ENCODE assay signal across 8 cellular contexts in the genomic region with DNA sequence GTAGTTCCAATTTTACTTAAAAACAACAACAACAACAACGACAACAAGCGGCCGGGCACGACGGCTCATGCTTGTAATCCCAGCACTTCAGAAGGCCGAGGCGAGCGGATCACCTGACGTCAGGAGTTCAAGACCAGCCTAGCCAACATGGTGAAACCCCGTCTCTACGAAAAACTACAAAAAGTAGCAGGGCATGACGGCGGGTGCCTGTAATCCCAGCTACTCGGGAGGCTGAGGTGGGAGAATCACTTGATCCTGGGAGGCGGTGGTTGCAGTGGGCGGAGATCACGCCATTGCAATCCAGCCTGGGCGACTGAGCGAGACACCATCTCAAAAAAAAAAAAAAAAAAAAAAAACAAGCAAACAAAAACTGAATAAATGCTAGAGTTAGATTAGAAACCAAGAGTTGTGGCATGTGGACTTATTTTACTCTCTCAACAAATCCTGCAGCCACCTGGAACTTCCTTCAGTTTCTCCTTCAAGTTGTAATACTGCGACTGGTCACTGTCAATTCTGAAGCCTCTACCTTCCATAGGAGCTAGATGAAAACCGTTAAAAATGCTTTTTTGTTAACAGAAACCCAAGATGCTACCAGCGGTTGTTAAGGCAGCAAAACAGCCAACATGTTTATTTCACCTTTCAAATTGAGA. TPM values are rescaled to one million over a fixed set of nuclear protein-coding genes. Genes with fewer than 3 reads are reported as not detected.
DNase-seq lines count a peak whose midpoint lies in the region; ATAC-seq and TF ChIP-seq lines count a peak whose summit lies in the region.

No MANE protein-coding gene starts in this region.

- H3K27ac Mint-ChIP-seq in neural crest cell (ENCODE audit: unreplicated experiment) = peak overlapping the region; percentile 92

- peak overlapping the region; percentile 82 for H3K4me3 ChIP-seq in GM12875 (ENCODE audit: low read depth, low read length)

- H3K4me3 Mint-ChIP-seq in neural crest cell = peak overlapping the region; percentile 92

- H3K36me3 Mint-ChIP-seq in neural crest cell (ENCODE audit: low read depth) = peaks cover 8% of the 10 kb centered on the region

- H3K9me3 Mint-ChIP-seq in neural crest cell = no peaks in the 10 kb centered on the region

- ATAC-seq in left lobe of liver (no peak), sciatic nerve (no peak), HG03095 (IDR thresholded peaks at IDR 0.05; ENCODE audit: unreplicated experiment) (no peak)

- intact Hi-C loops in sciatic nerve (cut with DNase I) = no loop called here

- no peak for TF ChIP-seq CTCF in GM12875 (IDR thresholded peaks at IDR 0.05; ENCODE audit: borderline replicate concordance, insufficient read depth, low read depth, low read length)
- TF ChIP-seq CTCF in neural crest cell (conservative IDR thresholded peaks at IDR 0.05) = no peak

- H3K27me3 Mint-ChIP-seq in neural crest cell (ENCODE audit: low read depth) = no peaks in the 10 kb centered on the region

- peaks cover 18% of the 10 kb centered on the region for H3K4me1 Mint-ChIP-seq in neural crest cell

- peak overlapping the region; percentile 73 for H3K27ac ChIP-seq in epithelial cell of prostate

- peak; percentile 45 for DNase-seq in OCI-M1 (lab: John Stamatoyannopoulos, UW)
- DNase-seq in epithelial cell of prostate (ENCODE audit: low read depth, low spot score) = no peak
- no peak for DNase-seq in neural crest cell (ENCODE audit: low read depth, low spot score)
- DNase-seq in activated gamma-delta T cell (lab: John Stamatoyannopoulos, UW) = no peak
- no peak for DNase-seq in left lobe of liver (ENCODE audit: low spot score)
- DNase-seq in sciatic nerve (ENCODE audit: low spot score) = no peak

RNA-seq across cellular contexts. Expression of gene ATP5F1A, which starts 1.3 kb away (rescaled TPM):
- total RNA-seq in neural crest cell = 508 and 524 TPM in 2 replicates
- total RNA-seq in left lobe of liver = 314 TPM
- 200 TPM for total RNA-seq in sciatic nerve

RNA-seq across cellular contexts. Expression of gene HAUS1, which starts 7.4 kb away (rescaled TPM):
- total RNA-seq in neural crest cell = 94.9 and 103 TPM in 2 replicates
- 4.1 TPM for total RNA-seq in left lobe of liver
- total RNA-seq in sciatic nerve = 23.8 TPM

RNA-seq across cellular contexts. Expression of gene PSTPIP2, which starts 24.7 kb away (rescaled TPM):
- total RNA-seq in neural crest cell = 7.0 and 7.1 TPM in 2 replicates
- 3.9 TPM for total RNA-seq in left lobe of liver
- total RNA-seq in sciatic nerve = 10.0 TPM
